14 cellular contexts compared by ENCODE assay signal in the genomic region with DNA sequence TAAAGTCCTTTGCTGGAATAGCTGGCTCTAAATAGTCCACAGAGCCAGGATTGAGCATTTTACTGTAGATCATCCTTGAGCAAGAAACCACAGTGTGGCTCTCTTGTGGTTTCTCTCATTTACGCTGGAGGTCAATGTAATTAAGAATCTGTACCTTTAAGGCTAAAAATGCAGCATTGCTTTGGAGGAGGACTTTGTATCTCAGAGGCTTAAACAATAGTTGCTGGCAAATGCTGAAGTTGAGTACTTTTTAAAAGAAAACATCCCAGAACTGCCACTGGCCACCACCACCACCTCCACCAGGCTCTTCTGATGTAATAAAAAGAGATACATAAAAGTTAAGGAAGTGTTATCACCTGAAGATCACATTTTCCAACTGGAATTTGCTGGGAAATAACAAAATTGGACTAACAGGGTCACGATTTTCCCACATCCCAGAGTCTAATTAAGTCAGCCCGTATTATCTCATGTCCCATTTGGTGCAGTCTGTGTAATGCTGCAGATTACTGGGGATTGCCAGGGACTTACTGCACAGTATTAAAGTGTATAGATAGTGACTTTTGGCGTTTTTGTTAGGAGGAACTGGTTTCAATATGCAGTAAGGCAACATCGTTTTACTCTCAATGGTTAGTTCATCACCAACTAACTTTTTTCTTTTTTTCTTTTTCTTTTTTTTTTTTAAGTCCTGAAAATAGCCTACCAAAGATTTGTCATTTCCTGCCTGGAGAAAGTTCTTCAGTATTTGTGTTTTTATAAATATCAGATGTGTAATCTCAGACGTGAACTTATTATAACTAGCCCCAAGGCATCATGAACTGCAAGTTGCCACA.
DNase-seq lines count a peak whose midpoint lies in the region; ATAC-seq and TF ChIP-seq lines count a peak whose summit lies in the region.
"Had no signal": no experiment of that assay in that cellular context is flagged by ENCODE, and none has a peak within 500 bp of the region (broad histone marks: within the 10 kb centered on the region; RNA-seq: fewer than 3 reads in every experiment).

No MANE protein-coding gene starts in this region.

- in situ Hi-C loops in astrocyte of the cerebellum (cut with HindIII; ENCODE audit: low sequenced_read_pairs): no loop called here

- H3K4me3 ChIP-seq in astrocyte of the cerebellum (ENCODE audit: low read depth, low read length): no peak overlapping the region
- H3K4me3 ChIP-seq: HAP-1, SJCRH30 had no signal

- TF ChIP-seq CTCF in AG09319 (IDR thresholded peaks at IDR 0.05; ENCODE audit: low read depth, low read length) (no peak), astrocyte of the cerebellum (IDR thresholded peaks at IDR 0.05; ENCODE audit: low read depth, low read length, missing control alignments) (no peak)

- H3K36me3 Mint-ChIP-seq in activated T-cell treated with anti-CD3 and anti-CD28 coated beads, Interleukin-2, amount 50 U/mL, for 72 hours (ENCODE audit: insufficient read depth in 2 of 2): no peaks in the 10 kb centered on the region
- H3K36me3 Mint-ChIP-seq: memory B cell had no signal

- DNase-seq in AG09319 (ENCODE audit: extremely low read depth, low read depth) (peak; percentile 27), M059J (ENCODE audit: low read depth) (peak; percentile 43), astrocyte of the cerebellum (ENCODE audit: low read depth) (peak; percentile 32), left lobe of liver (ENCODE audit: low spot score) (no peak), LoVo (ENCODE audit: low spot score) (no peak)
- DNase-seq in activated T-cell treated with anti-CD3 and anti-CD28 coated beads, Interleukin-2, amount 50 U/mL, for 72 hours: no peak
- no peak for DNase-seq in stimulated activated CD8-positive, alpha-beta memory T cell treated with anti-CD3 and anti-CD28 coated beads, Interleukin-4, amount 100 ng/mL, for 48 hours
- DNase-seq: activated CD4-positive, CD25-positive, alpha-beta regulatory T cell; activated T-cell treated with anti-CD3 and anti-CD28 coated beads, Interleukin-2, amount 50 U/mL, for 48 hours; head of caudate nucleus had no signal

- TF ChIP-seq POLR2A in GM18505 (IDR thresholded peaks at IDR 0.05; ENCODE audit: borderline replicate concordance, extremely low read depth, insufficient read depth, insufficient read length): no peak

- H3K4me3 Mint-ChIP-seq in activated T-cell treated with anti-CD3 and anti-CD28 coated beads, Interleukin-2, amount 50 U/mL, for 72 hours: no peak overlapping the region
- H3K4me3 Mint-ChIP-seq: memory B cell had no signal

- H3K27me3 Mint-ChIP-seq in activated T-cell treated with anti-CD3 and anti-CD28 coated beads, Interleukin-2, amount 50 U/mL, for 72 hours (ENCODE audit: low read depth): no peaks in the 10 kb centered on the region
- H3K27me3 Mint-ChIP-seq: memory B cell had no signal

- H3K4me1 Mint-ChIP-seq in activated T-cell treated with anti-CD3 and anti-CD28 coated beads, Interleukin-2, amount 50 U/mL, for 72 hours (ENCODE audit: low read depth): no peaks in the 10 kb centered on the region
- H3K4me1 Mint-ChIP-seq: memory B cell had no signal

- no peaks in the 10 kb centered on the region for H3K9me3 Mint-ChIP-seq in activated T-cell treated with anti-CD3 and anti-CD28 coated beads, Interleukin-2, amount 50 U/mL, for 72 hours
- H3K9me3 Mint-ChIP-seq: memory B cell had no signal

- no peak overlapping the region for H3K27ac Mint-ChIP-seq in activated T-cell treated with anti-CD3 and anti-CD28 coated beads, Interleukin-2, amount 50 U/mL, for 72 hours
- H3K27ac Mint-ChIP-seq: memory B cell had no signal

- ATAC-seq in left lobe of liver: peak; percentile 54
- no peak for ATAC-seq in activated T-cell treated with anti-CD3 and anti-CD28 coated beads, Interleukin-2, amount 50 U/mL, for 72 hours (replicated peaks in 1 of 2)
- no peak for ATAC-seq in GM18505 (IDR thresholded peaks at IDR 0.05; ENCODE audit: unreplicated experiment)

Comparison
In these comparisons a context has a peak if more than half of its experiments do, and no peak if none do; other contexts are left out.
1. DNase-seq: peak in AG09319 (single experiment), M059J (single experiment) and astrocyte of the cerebellum (single experiment); none in left lobe of liver (single experiment), activated T-cell treated with anti-CD3 and anti-CD28 coated beads, Interleukin-2, amount 50 U/mL, for 72 hours (0 of 2), stimulated activated CD8-positive, alpha-beta memory T cell treated with anti-CD3 and anti-CD28 coated beads, Interleukin-4, amount 100 ng/mL, for 48 hours (single experiment) and LoVo (single experiment).